Comparison of ENCODE assay signal across 2 cellular contexts in the genomic region with DNA sequence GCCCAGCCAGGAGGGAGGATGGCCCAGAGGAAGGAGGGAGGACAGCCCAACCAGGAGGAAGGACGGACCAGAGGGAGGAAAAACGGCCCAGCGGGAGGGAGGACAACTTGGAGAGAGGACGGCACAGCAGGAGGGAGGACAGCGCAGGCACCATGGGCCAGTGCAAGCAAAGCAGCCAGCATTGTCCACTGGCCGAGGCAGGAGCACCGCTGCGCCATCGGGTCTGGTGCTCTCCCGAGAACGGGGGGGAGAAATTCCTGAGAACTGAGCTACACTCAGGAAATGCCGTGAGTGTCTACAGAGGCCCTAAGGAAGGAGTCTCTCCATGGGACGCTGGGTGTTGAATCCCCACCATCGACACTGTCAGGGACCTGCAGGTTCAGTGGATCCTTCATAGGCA.
TF ChIP-seq lines count a peak whose summit lies in the region.

No MANE protein-coding gene starts in this region.

TF ChIP-seq in K562, 482 proteins besides CTCF, POLR2A, EP300 and RAD21:
- TF ChIP-seq ZNF263 (CRISPR knock-in tag; IDR thresholded peaks at IDR 0.05; ENCODE audit: borderline replicate concordance): peak; percentile 43; the same call in 1 of the 2 replicates
- no peak for TF ChIP-seq SMARCB1 (IDR thresholded peaks at IDR 0.05; ENCODE audit: insufficient read length, low read depth)

TF ChIP-seq in H1, 55 proteins besides CTCF, POLR2A, EP300 and RAD21:
- TF ChIP-seq, protein P1, sequence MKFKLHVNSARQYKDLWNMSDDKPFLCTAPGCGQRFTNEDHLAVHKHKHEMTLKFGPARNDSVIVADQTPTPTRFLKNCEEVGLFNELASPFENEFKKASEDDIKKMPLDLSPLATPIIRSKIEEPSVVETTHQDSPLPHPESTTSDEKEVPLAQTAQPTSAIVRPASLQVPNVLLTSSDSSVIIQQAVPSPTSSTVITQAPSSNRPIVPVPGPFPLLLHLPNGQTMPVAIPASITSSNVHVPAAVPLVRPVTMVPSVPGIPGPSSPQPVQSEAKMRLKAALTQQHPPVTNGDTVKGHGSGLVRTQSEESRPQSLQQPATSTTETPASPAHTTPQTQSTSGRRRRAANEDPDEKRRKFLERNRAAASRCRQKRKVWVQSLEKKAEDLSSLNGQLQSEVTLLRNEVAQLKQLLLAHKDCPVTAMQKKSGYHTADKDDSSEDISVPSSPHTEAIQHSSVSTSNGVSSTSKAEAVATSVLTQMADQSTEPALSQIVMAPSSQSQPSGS (IDR thresholded peaks at IDR 0.05; ENCODE audit: low read length): no peak
- TF ChIP-seq RFX5 (IDR thresholded peaks at IDR 0.05; ENCODE audit: borderline replicate concordance, low read depth, low read length): no peak
- TF ChIP-seq POU5F1 (IDR thresholded peaks at IDR 0.05; ENCODE audit: low read depth, low read length): no peak
- TF ChIP-seq JUND (IDR thresholded peaks at IDR 0.05; ENCODE audit: low read length): no peak
- TF ChIP-seq POLR2AphosphoS5 (IDR thresholded peaks at IDR 0.05; ENCODE audit: low read depth, low read length): no peak
- no peak for TF ChIP-seq RBBP5 (IDR thresholded peaks at IDR 0.05; ENCODE audit: borderline replicate concordance, low read depth, low read length)
- no peak for TF ChIP-seq ZNF274 (IDR thresholded peaks at IDR 0.05; ENCODE audit: borderline replicate concordance, extremely low read depth, low read length)
- no peak for TF ChIP-seq GTF2F1 (IDR thresholded peaks at IDR 0.05; ENCODE audit: borderline replicate concordance, low read depth, low read length)
- TF ChIP-seq PHF8 (conservative IDR thresholded peaks at IDR 0.05; ENCODE audit: low read depth, low read length): no peak
- no peak for TF ChIP-seq NANOG (IDR thresholded peaks at IDR 0.05; ENCODE audit: insufficient read depth, low read depth, low read length, poor library complexity, severe bottlenecking)
- TF ChIP-seq BACH1 (IDR thresholded peaks at IDR 0.05; ENCODE audit: low read length): no peak
- TF ChIP-seq RNF2 (IDR thresholded peaks at IDR 0.05; ENCODE audit: borderline replicate concordance, low read depth, low read length, missing control alignments, poor library complexity, severe bottlenecking): no peak
- TF ChIP-seq ASH2L (IDR thresholded peaks at IDR 0.05; ENCODE audit: low read length): no peak
- no peak for TF ChIP-seq CHD2 (IDR thresholded peaks at IDR 0.05; ENCODE audit: low read length)
- TF ChIP-seq CREB1 (IDR thresholded peaks at IDR 0.05): no peak
- no peak for TF ChIP-seq SRF (IDR thresholded peaks at IDR 0.05; ENCODE audit: low read depth, low read length)
- TF ChIP-seq EZH2 (IDR thresholded peaks at IDR 0.05; ENCODE audit: low read depth, low read length, severe bottlenecking): no peak
- TF ChIP-seq TEAD4 (IDR thresholded peaks at IDR 0.05; ENCODE audit: low read depth, low read length): no peak
- no peak for TF ChIP-seq SIX5 (IDR thresholded peaks at IDR 0.05; ENCODE audit: low read depth, low read length)
- TF ChIP-seq HDAC6 (IDR thresholded peaks at IDR 0.05; ENCODE audit: low read depth, low read length): no peak
